ENCODE assay signal across 22 cellular contexts in genomic region chr16:22786691-22787090, GRCh38. TPM values are rescaled to one million over a fixed set of nuclear protein-coding genes. Genes with fewer than 3 reads are reported as not detected.
"Had no signal": no experiment of that assay in that cellular context is flagged by ENCODE, and none has a peak within 500 bp of the region (broad histone marks: within the 10 kb centered on the region; RNA-seq: fewer than 3 reads in every experiment).

No MANE protein-coding gene starts in this region.

- H3K79me2 ChIP-seq: parathyroid adenoma had no signal

- H3K9ac ChIP-seq: parathyroid adenoma had no signal

- ATAC-seq: heart right ventricle; psoas muscle; right lobe of liver; stimulated activated naive B cell treated with anti-CD40 and anti-IgM and Interleukin-4, amounts not matched to agents 10 μg/mL and 1 μg/mL and 100 μg/mL, for 72 hours had no signal

- DNase-seq: effector CD4-positive, alpha-beta T cell; endodermal cell; erythroblast; heart right ventricle; hypothalamus; kidney glomerular epithelial cell; mesendoderm; naive B cell; occipital lobe; psoas muscle; retina; right lobe of liver; stimulated activated CD4-positive, alpha-beta T cell treated with anti-CD3 and anti-CD28 coated beads, Interleukin-2, amount 100 ng/mL, for 24 hours; stimulated activated CD4-positive, alpha-beta T cell treated with anti-CD3 and anti-CD28 coated beads, Interleukin-4, amount 100 ng/mL, for 4 hours; stimulated activated naive B cell treated with anti-CD40 and anti-IgM and Interleukin-4, amounts not matched to agents 10 μg/mL and 1 μg/mL and 100 μg/mL, for 72 hours; stimulated activated naive CD8-positive, alpha-beta T cell treated with anti-CD3 and anti-CD28 coated beads, Interleukin-15, amount 100 ng/mL, for 72 hours; trophoblast cell had no signal

- H3K4me3 ChIP-seq: coronary artery, heart right ventricle, psoas muscle, right lobe of liver had no signal

- H3K27ac ChIP-seq: coronary artery, heart right ventricle, parathyroid adenoma, psoas muscle, right lobe of liver had no signal

- H3K9me3 ChIP-seq: heart right ventricle, psoas muscle, right lobe of liver had no signal

- H2AFZ ChIP-seq: parathyroid adenoma had no signal

- H3K36me3 ChIP-seq: heart right ventricle, right lobe of liver had no signal

- H3K27me3 ChIP-seq: right lobe of liver had no signal

- H3K4me1 ChIP-seq: psoas muscle, right lobe of liver had no signal

RNA-seq across cellular contexts. Expression of gene HS3ST2, which starts 27.3 kb away (rescaled TPM):
- total RNA-seq: endothelial cell of umbilical vein, lung microvascular endothelial cell, skeletal muscle tissue had no signal
- polyA plus RNA-seq: endothelial cell of umbilical vein had no signal
